Comparison of ENCODE assay signal across 19 cellular contexts in the genomic region with DNA sequence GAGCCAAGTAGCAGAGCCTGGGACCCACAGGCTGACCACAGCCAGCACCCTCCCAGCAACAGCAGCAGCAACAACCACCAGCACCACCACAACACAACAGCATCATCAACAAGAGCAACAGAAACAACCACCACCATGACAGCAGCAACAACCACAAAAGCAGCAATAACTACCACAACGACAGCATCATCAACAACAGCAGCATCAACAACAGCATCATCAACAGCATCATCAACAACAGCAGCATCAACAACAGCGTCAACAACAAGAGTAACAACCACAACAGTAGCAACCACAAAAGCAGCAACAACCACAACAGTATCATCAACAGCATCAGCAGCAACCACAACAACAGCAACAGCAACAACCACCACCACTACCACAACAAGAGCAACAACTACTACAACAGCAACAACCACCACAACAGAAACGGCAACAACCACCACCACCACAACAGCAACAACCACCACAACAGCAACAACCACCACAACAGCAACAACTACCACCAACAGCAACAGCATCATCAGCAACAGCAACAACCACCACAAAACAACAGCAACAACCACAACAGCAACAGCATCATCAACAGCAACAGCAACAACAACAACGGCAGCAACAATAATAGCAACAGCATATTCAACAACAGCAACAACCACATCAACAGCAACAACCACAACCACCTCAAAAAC. TPM values are rescaled to one million over a fixed set of nuclear protein-coding genes. Genes with fewer than 3 reads are reported as not detected.
DNase-seq lines count a peak whose midpoint lies in the region; ATAC-seq and TF ChIP-seq lines count a peak whose summit lies in the region.
"Had no signal": no experiment of that assay in that cellular context is flagged by ENCODE, and none has a peak within 500 bp of the region (broad histone marks: within the 10 kb centered on the region; RNA-seq: fewer than 3 reads in every experiment).

No MANE protein-coding gene starts in this region.

- peak; percentile 15 for DNase-seq in activated CD4-positive, CD25-positive, alpha-beta regulatory T cell treated with anti-CD3 and anti-CD28 coated beads, Interleukin-2, amount 50 U/mL, for 72 hours
- no peak for DNase-seq in PC-9
- DNase-seq in left lobe of liver (ENCODE audit: low spot score): peak; percentile 24
- DNase-seq in type B pancreatic cell (ENCODE audit: extremely low spot score, unreplicated experiment): no peak
- DNase-seq in SW 1271 (lab: John Stamatoyannopoulos, UW): no peak
- no peak for DNase-seq in colonic mucosa
- no peak for DNase-seq in NOMO-1 treated with dmso at 0.1 percent for 144 hours (lab: John Stamatoyannopoulos, UW; ENCODE audit: unreplicated experiment)
- DNase-seq: AML-193, GDM1, NCI-H1417 treated with DMSO at 0.1 percent for 48 hours, NCI-H187 treated with DMSO at 0.1 percent for 48 hours, NCI-H345 had no signal

- H3K27me3 Mint-ChIP-seq in type B pancreatic cell: peaks cover 13% of the 10 kb centered on the region

- H3K4me1 Mint-ChIP-seq in type B pancreatic cell (ENCODE audit: unreplicated experiment): no peaks in the 10 kb centered on the region

- no peaks in the 10 kb centered on the region for H3K36me3 ChIP-seq in PC-9 (ENCODE audit: low read depth)
- H3K36me3 ChIP-seq in colonic mucosa: no peaks in the 10 kb centered on the region
- H3K36me3 ChIP-seq: HAP-1 had no signal

- H3K9me3 Mint-ChIP-seq in type B pancreatic cell: no peaks in the 10 kb centered on the region

- no peaks in the 10 kb centered on the region for H4K20me1 ChIP-seq in PC-9 (ENCODE audit: insufficient read depth)

- H2AFZ ChIP-seq in PC-9: no peak overlapping the region

- intact Hi-C loops in PC-9 (cut with micrococcal nuclease; ENCODE audit: unreplicated experiment): loop anchor here (2.0 kb wide), 1 partner anchor 17 kb away; no protein-coding TSS in a partner anchor
- intact Hi-C loops in colonic mucosa (cut with DNase I): no loop called here

- CTCF ChIA-PET in PC-9 (lab: Charles Lee): no interaction called here

- H3K4me3 ChIP-seq in PC-9 (no peak overlapping the region), colonic mucosa (no peak overlapping the region)
- H3K4me3 ChIP-seq: HAP-1 had no signal

- H3K27ac ChIP-seq in PC-9: no peak overlapping the region
- no peak overlapping the region for H3K27ac ChIP-seq in colonic mucosa
- H3K27ac ChIP-seq: 22Rv1, C4-2B had no signal

- no peak overlapping the region for H3K9ac ChIP-seq in colonic mucosa (ENCODE audit: low read depth in 2 of 2, low read length in 2 of 2)

- peaks cover 28% of the 10 kb centered on the region; the same call in 1 of the 2 replicates for H3F3A ChIP-seq in PC-9 (ENCODE audit: insufficient read depth, low read depth)

- H3K79me2 ChIP-seq in PC-9 (ENCODE audit: low read depth): no peaks in the 10 kb centered on the region

- H3K9me3 ChIP-seq in PC-9 (ENCODE audit: insufficient read depth, low read depth): no peaks in the 10 kb centered on the region
- no peaks in the 10 kb centered on the region for H3K9me3 ChIP-seq in colonic mucosa
- H3K9me3 ChIP-seq: HAP-1 had no signal

- peaks cover 10% of the 10 kb centered on the region for H3K4me1 ChIP-seq in PC-9 (replicated peaks; ENCODE audit: insufficient read depth)
- no peaks in the 10 kb centered on the region for H3K4me1 ChIP-seq in colonic mucosa
- H3K4me1 ChIP-seq: HAP-1 had no signal

- BruUV-seq in PC-9 (replicated peaks; lab: Mats Ljungman, UMichigan): no TSS peak

- H3K27ac Mint-ChIP-seq in type B pancreatic cell: peak overlapping the region; percentile 59

- H3K4me2 ChIP-seq in PC-9: peak overlapping the region; percentile 23

- no peak overlapping the region for H3K4me3 Mint-ChIP-seq in type B pancreatic cell

- no peak for TF ChIP-seq CTCF in PC-9 (conservative IDR thresholded peaks at IDR 0.05)
- no peak for TF ChIP-seq CTCF in type B pancreatic cell (conservative IDR thresholded peaks at IDR 0.05)
- TF ChIP-seq CTCF in colonic mucosa (IDR thresholded peaks at IDR 0.05): no peak

- no peaks in the 10 kb centered on the region for H3K9me2 ChIP-seq in PC-9 (ENCODE audit: insufficient read depth)

- H3K27me3 ChIP-seq in PC-9 (ENCODE audit: insufficient read depth, low read depth) (no peaks in the 10 kb centered on the region), colonic mucosa (no peaks in the 10 kb centered on the region)

- no peaks in the 10 kb centered on the region for H3K36me3 Mint-ChIP-seq in type B pancreatic cell

- POLR2A ChIA-PET in PC-9 (lab: Charles Lee; ENCODE audit: unreplicated experiment): no interaction called here

- ATAC-seq in activated CD4-positive, CD25-positive, alpha-beta regulatory T cell treated with anti-CD3 and anti-CD28 coated beads, Interleukin-2, amount 50 U/mL, for 24 hours: no peak
- no peak for ATAC-seq in left lobe of liver
- ATAC-seq: Right ventricle myocardium inferior had no signal

RNA-seq across cellular contexts. Expression of a gene that starts 22.1 kb away (rescaled TPM):
- not detected in 2 replicates for total RNA-seq in PC-9 (2021)
- not detected for total RNA-seq in left lobe of liver
- not detected in 2 replicates for total RNA-seq in type B pancreatic cell (ENCODE audit: low replicate concordance)
- total RNA-seq in colonic mucosa: not detected
- total RNA-seq: MCF 10A, Right ventricle myocardium inferior, SK-MEL-5 had no signal

Comparison
In these comparisons a context has a peak if more than half of its experiments do, and no peak if none do; other contexts are left out.
1. DNase-seq: peak in activated CD4-positive, CD25-positive, alpha-beta regulatory T cell treated with anti-CD3 and anti-CD28 coated beads, Interleukin-2, amount 50 U/mL, for 72 hours (single experiment) and left lobe of liver (single experiment); none in PC-9 (0 of 2), type B pancreatic cell (single experiment), SW 1271 (0 of 2), colonic mucosa (single experiment) and NOMO-1 treated with dmso at 0.1 percent for 144 hours (single experiment).